ENCODE assay signal across 8 cellular contexts in genomic region chr16:87492721-87493554, GRCh38. TPM values are rescaled to one million over a fixed set of nuclear protein-coding genes. Genes with fewer than 3 reads are reported as not detected.
DNase-seq lines count a peak whose midpoint lies in the region; ATAC-seq and TF ChIP-seq lines count a peak whose summit lies in the region.

Gene ZCCHC14, minus strand, starts transcription at chr16:87493024. Its CDS starts 786 bp downstream, at chr16:87492238.

- H3K27me3 Mint-ChIP-seq in activated T-helper 2 cell treated with anti-CD3 and anti-CD28 coated beads, Interferon-gamma antibody, Interleukin-2, Interleukin-4, amounts not matched to agents 10 μg/mL and 5 μg/mL and 100 μg/mL, durations not matched to agents 14 hours and 24 hours and 36 hours (ENCODE audit: low read depth) = peaks cover 24% of the 10 kb centered on the region
- no peaks in the 10 kb centered on the region for H3K27me3 Mint-ChIP-seq in natural killer cell (ENCODE audit: low read depth in 2 of 2)
- H3K27me3 Mint-ChIP-seq in stimulated activated naive B cell treated with anti-CD40 and anti-IgM and Interleukin-4, amounts not matched to agents 10 μg/mL and 1 μg/mL and 100 μg/mL, for 72 hours = peaks cover 50 to 61% of the 10 kb centered on the region in 2 donors

- peak within 1 kb of the TSS; percentile 82 for H3K4me3 Mint-ChIP-seq in activated T-helper 2 cell treated with anti-CD3 and anti-CD28 coated beads, Interferon-gamma antibody, Interleukin-2, Interleukin-4, amounts not matched to agents 10 μg/mL and 5 μg/mL and 100 μg/mL, durations not matched to agents 14 hours and 24 hours and 36 hours (ENCODE audit: low read depth)
- H3K4me3 Mint-ChIP-seq in natural killer cell = peak within 1 kb of the TSS; percentile 90
- H3K4me3 Mint-ChIP-seq in stimulated activated naive B cell treated with anti-CD40 and anti-IgM and Interleukin-4, amounts not matched to agents 10 μg/mL and 1 μg/mL and 100 μg/mL, for 72 hours = peak within 1 kb of the TSS; percentile 83 to 84

- H3K9me3 Mint-ChIP-seq in activated T-helper 2 cell treated with anti-CD3 and anti-CD28 coated beads, Interferon-gamma antibody, Interleukin-2, Interleukin-4, amounts not matched to agents 10 μg/mL and 5 μg/mL and 100 μg/mL, durations not matched to agents 14 hours and 24 hours and 36 hours = no peaks in the 10 kb centered on the region
- no peaks in the 10 kb centered on the region for H3K9me3 Mint-ChIP-seq in natural killer cell
- H3K9me3 Mint-ChIP-seq in stimulated activated naive B cell treated with anti-CD40 and anti-IgM and Interleukin-4, amounts not matched to agents 10 μg/mL and 1 μg/mL and 100 μg/mL, for 72 hours = no peaks in the 10 kb centered on the region

- DNase-seq in DMS79 (lab: John Stamatoyannopoulos, UW) = peak; percentile 75
- peak; percentile 96 for DNase-seq in KG1 (lab: John Stamatoyannopoulos, UW)
- DNase-seq in RPMI7951 (ENCODE audit: low read depth) = peak; percentile 98
- peak; percentile 98 for DNase-seq in activated T-helper 2 cell treated with anti-CD3 and anti-CD28 coated beads, Interferon-gamma antibody, Interleukin-2, Interleukin-4, amounts not matched to agents 10 μg/mL and 5 μg/mL and 100 μg/mL, durations not matched to agents 14 hours and 24 hours and 36 hours (ENCODE audit: low spot score)
- peak; percentile 97 for DNase-seq in fibroblast of peridontal ligament (ENCODE audit: extremely low read depth)
- peak; percentile 99 for DNase-seq in natural killer cell
- DNase-seq in stimulated activated naive B cell treated with anti-CD40 and anti-IgM and Interleukin-4, amounts not matched to agents 10 μg/mL and 1 μg/mL and 100 μg/mL, for 72 hours = peak; percentile 92

- peak within 1 kb of the TSS; percentile 68 for H3K27ac Mint-ChIP-seq in activated T-helper 2 cell treated with anti-CD3 and anti-CD28 coated beads, Interferon-gamma antibody, Interleukin-2, Interleukin-4, amounts not matched to agents 10 μg/mL and 5 μg/mL and 100 μg/mL, durations not matched to agents 14 hours and 24 hours and 36 hours
- H3K27ac Mint-ChIP-seq in natural killer cell = peak within 1 kb of the TSS; percentile 82 to 87
- peak within 1 kb of the TSS; percentile 84 for H3K27ac Mint-ChIP-seq in stimulated activated naive B cell treated with anti-CD40 and anti-IgM and Interleukin-4, amounts not matched to agents 10 μg/mL and 1 μg/mL and 100 μg/mL, for 72 hours

- no peak for TF ChIP-seq CTCF in natural killer cell (IDR thresholded peaks at IDR 0.05)

- intact Hi-C loops in activated T-helper 2 cell treated with anti-CD3 and anti-CD28 coated beads, Interferon-gamma antibody, Interleukin-2, Interleukin-4, amounts not matched to agents 10 μg/mL and 5 μg/mL and 100 μg/mL, durations not matched to agents 14 hours and 24 hours and 36 hours (cut with micrococcal nuclease) = loop anchor here (2.0 to 10.0 kb wide), 3 partner anchors 28 to 178 kb away; partner anchors contain the start of genes C16orf95 and MAP1LC3B
- intact Hi-C loops in natural killer cell (cut with micrococcal nuclease) = loop anchor here (10.0 kb wide), 3 partner anchors 98 to 362 kb away; partner anchors contain the start of genes KLHDC4 and MAP1LC3B

- peaks cover 4% of the 10 kb centered on the region for H3K36me3 Mint-ChIP-seq in activated T-helper 2 cell treated with anti-CD3 and anti-CD28 coated beads, Interferon-gamma antibody, Interleukin-2, Interleukin-4, amounts not matched to agents 10 μg/mL and 5 μg/mL and 100 μg/mL, durations not matched to agents 14 hours and 24 hours and 36 hours (ENCODE audit: low read depth)
- H3K36me3 Mint-ChIP-seq in natural killer cell = no peaks in the 10 kb centered on the region
- H3K36me3 Mint-ChIP-seq in stimulated activated naive B cell treated with anti-CD40 and anti-IgM and Interleukin-4, amounts not matched to agents 10 μg/mL and 1 μg/mL and 100 μg/mL, for 72 hours = peaks cover 5 to 6% of the 10 kb centered on the region in 2 donors

- H3K4me1 Mint-ChIP-seq in activated T-helper 2 cell treated with anti-CD3 and anti-CD28 coated beads, Interferon-gamma antibody, Interleukin-2, Interleukin-4, amounts not matched to agents 10 μg/mL and 5 μg/mL and 100 μg/mL, durations not matched to agents 14 hours and 24 hours and 36 hours (ENCODE audit: low read depth) = peaks cover 41% of the 10 kb centered on the region
- H3K4me1 Mint-ChIP-seq in natural killer cell = peaks cover 45 to 73% of the 10 kb centered on the region in 2 donors
- H3K4me1 Mint-ChIP-seq in stimulated activated naive B cell treated with anti-CD40 and anti-IgM and Interleukin-4, amounts not matched to agents 10 μg/mL and 1 μg/mL and 100 μg/mL, for 72 hours = peaks cover 36 to 60% of the 10 kb centered on the region in 2 donors

- ATAC-seq in GM21723 (IDR thresholded peaks at IDR 0.05; ENCODE audit: unreplicated experiment) = peak; percentile 81
- ATAC-seq in natural killer cell = peak; percentile 92 to 99 (median 94)
- ATAC-seq in stimulated activated naive B cell treated with anti-CD40 and anti-IgM and Interleukin-4, amounts not matched to agents 10 μg/mL and 1 μg/mL and 100 μg/mL, for 72 hours (replicated peaks) = peak; percentile 88 to 92

RNA-seq across cellular contexts. Expression of gene ZCCHC14, which starts in this region (rescaled TPM):
- total RNA-seq in RPMI7951 (2014; rRNA removed; shearing (Covaris generic)) = 6.5 and 7.6 TPM in 2 replicates
- total RNA-seq in activated T-helper 2 cell treated with anti-CD3 and anti-CD28 coated beads, Interferon-gamma antibody, Interleukin-2, Interleukin-4, amounts not matched to agents 10 μg/mL and 5 μg/mL and 100 μg/mL, durations not matched to agents 14 hours and 24 hours and 36 hours = 7.4 and 8.0 TPM in 2 replicates
- total RNA-seq in natural killer cell = 10 to 100 TPM; 12.2 to 20.9 (median 19.2) TPM

Comparison
In these comparisons a context has a peak if more than half of its experiments do, and no peak if none do; other contexts are left out.
1. Peak in every context shown above with its lines: DNase-seq and ATAC-seq.